8 cellular contexts compared by ENCODE assay signal in the genomic region with DNA sequence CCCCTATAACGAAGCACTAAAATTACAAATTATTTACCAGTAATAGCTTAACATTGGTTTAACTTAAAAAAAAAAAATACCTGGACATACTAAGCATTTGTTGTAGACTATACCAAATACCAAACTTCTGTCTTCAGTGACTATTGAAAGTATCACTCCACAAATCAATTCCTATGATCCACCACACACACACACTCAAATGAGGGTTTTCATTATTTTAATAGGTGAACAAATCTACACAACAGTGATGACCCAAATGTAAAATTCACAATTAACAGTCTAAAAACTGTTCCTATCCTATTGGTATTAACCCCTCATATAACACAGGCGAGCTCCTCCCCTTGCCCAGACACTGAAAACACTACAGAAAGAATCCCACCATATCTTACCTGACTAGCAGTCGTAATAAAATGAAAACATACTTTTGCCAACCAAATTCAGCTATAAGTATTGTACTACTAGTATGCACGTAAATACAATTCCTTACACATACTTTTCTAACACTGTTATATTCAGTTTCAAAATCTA. TPM values are rescaled to one million over a fixed set of nuclear protein-coding genes. Genes with fewer than 3 reads are reported as not detected.
DNase-seq lines count a peak whose midpoint lies in the region; ATAC-seq and TF ChIP-seq lines count a peak whose summit lies in the region.

No MANE protein-coding gene starts in this region.

- no peak for TF ChIP-seq RAD21 in SK-N-SH (IDR thresholded peaks at IDR 0.05; ENCODE audit: low read length)

- POLR2A ChIA-PET in SK-N-SH (lab: Yijun Ruan, JAX) = no interaction called here

- CTCF ChIA-PET in SK-N-SH (lab: Yijun Ruan, JAX) = interaction anchor here (0.9 kb wide), 1 partner anchor 19 kb away, joined by 3 read pairs; no protein-coding TSS in a partner anchor

- H3K9me3 ChIP-seq in SK-N-SH = peaks cover 10% of the 10 kb centered on the region; the same call in 1 of the 2 replicates

- DNase-seq in SK-N-SH (no peak), glutamatergic neuron (no peak), mesenteric fat pad (ENCODE audit: low spot score) (no peak), iPS-NIHi11 (ENCODE audit: low spot score) (no peak)
- no peak for DNase-seq in T-helper 2 cell treated with Interferon-gamma antibody and Interleukin-4, amounts not matched to agents 5 μg/mL and 100 μg/mL, for 36 hours (ENCODE audit: low spot score)

- peaks cover 8 to 12% of the 10 kb centered on the region in 2 experiments; a peak in 2 of 4 replicates for H3K4me1 ChIP-seq in SK-N-SH (ENCODE audit: control insufficient read depth in 1 of 2, insufficient read depth in 2 of 2, low read depth in 1 of 2, low read length in 1 of 2)

- peaks cover 22 to 35% of the 10 kb centered on the region in 2 experiments for H3K36me3 ChIP-seq in SK-N-SH (replicated peaks in 1 of 2; ENCODE audit: control insufficient read depth in 1 of 2, insufficient read depth in 2 of 2, low read length in 1 of 2)

- H3K9ac ChIP-seq in SK-N-SH = peak overlapping the region; percentile 99

- H2AFZ ChIP-seq in SK-N-SH (ENCODE audit: low read depth) = no peak overlapping the region

- peak overlapping the region; percentile 99 for H3K27ac Mint-ChIP-seq in T-helper 2 cell treated with Interferon-gamma antibody and Interleukin-4, amounts not matched to agents 5 μg/mL and 100 μg/mL, for 36 hours
- peak overlapping the region; percentile 83 for H3K27ac Mint-ChIP-seq in glutamatergic neuron (ENCODE audit: unreplicated experiment)
- peak overlapping the region; percentile 99 for H3K27ac Mint-ChIP-seq in stimulated activated memory B cell treated with anti-CD40 and anti-IgM and Interleukin-4, amounts not matched to agents 10 μg/mL and 1 μg/mL and 100 μg/mL, for 72 hours

- peak overlapping the region; percentile 95 to 100 for H3K27ac ChIP-seq in SK-N-SH (ENCODE audit: low read depth in 2 of 2, low read length in 1 of 2)

- peak overlapping the region; percentile 74 for H3K4me2 ChIP-seq in SK-N-SH

- H3F3A ChIP-seq in SK-N-SH (replicated peaks; ENCODE audit: insufficient read depth) = peaks cover 30% of the 10 kb centered on the region

- H3K36me3 Mint-ChIP-seq in T-helper 2 cell treated with Interferon-gamma antibody and Interleukin-4, amounts not matched to agents 5 μg/mL and 100 μg/mL, for 36 hours (ENCODE audit: low read depth) = peaks cover 43% of the 10 kb centered on the region
- H3K36me3 Mint-ChIP-seq in glutamatergic neuron (ENCODE audit: unreplicated experiment) = no peaks in the 10 kb centered on the region
- peaks cover 47% of the 10 kb centered on the region for H3K36me3 Mint-ChIP-seq in stimulated activated memory B cell treated with anti-CD40 and anti-IgM and Interleukin-4, amounts not matched to agents 10 μg/mL and 1 μg/mL and 100 μg/mL, for 72 hours

- WGBS in SK-N-SH (ENCODE audit: low lambda C conversion rate) = 40% methylated on average over 4 of the region's 4 CpGs

- no peaks in the 10 kb centered on the region for H3K9me3 Mint-ChIP-seq in T-helper 2 cell treated with Interferon-gamma antibody and Interleukin-4, amounts not matched to agents 5 μg/mL and 100 μg/mL, for 36 hours
- H3K9me3 Mint-ChIP-seq in glutamatergic neuron (ENCODE audit: unreplicated experiment) = peaks cover 16% of the 10 kb centered on the region
- H3K9me3 Mint-ChIP-seq in stimulated activated memory B cell treated with anti-CD40 and anti-IgM and Interleukin-4, amounts not matched to agents 10 μg/mL and 1 μg/mL and 100 μg/mL, for 72 hours = no peaks in the 10 kb centered on the region

- peaks cover 42% of the 10 kb centered on the region for H4K20me1 ChIP-seq in SK-N-SH (ENCODE audit: insufficient read depth)

- no peaks in the 10 kb centered on the region for H3K9me2 ChIP-seq in SK-N-SH

- peaks cover 67% of the 10 kb centered on the region for H3K79me2 ChIP-seq in SK-N-SH (ENCODE audit: insufficient read depth)

- H3K4me3 Mint-ChIP-seq in T-helper 2 cell treated with Interferon-gamma antibody and Interleukin-4, amounts not matched to agents 5 μg/mL and 100 μg/mL, for 36 hours = peak overlapping the region; percentile 99
- H3K4me3 Mint-ChIP-seq in glutamatergic neuron (ENCODE audit: unreplicated experiment) = peak overlapping the region; percentile 97
- H3K4me3 Mint-ChIP-seq in stimulated activated memory B cell treated with anti-CD40 and anti-IgM and Interleukin-4, amounts not matched to agents 10 μg/mL and 1 μg/mL and 100 μg/mL, for 72 hours = peak overlapping the region; percentile 93

- no peaks in the 10 kb centered on the region for H3K27me3 Mint-ChIP-seq in T-helper 2 cell treated with Interferon-gamma antibody and Interleukin-4, amounts not matched to agents 5 μg/mL and 100 μg/mL, for 36 hours (ENCODE audit: low read depth)
- H3K27me3 Mint-ChIP-seq in glutamatergic neuron (ENCODE audit: unreplicated experiment) = peaks cover 14% of the 10 kb centered on the region
- no peaks in the 10 kb centered on the region for H3K27me3 Mint-ChIP-seq in stimulated activated memory B cell treated with anti-CD40 and anti-IgM and Interleukin-4, amounts not matched to agents 10 μg/mL and 1 μg/mL and 100 μg/mL, for 72 hours

- peaks cover 47% of the 10 kb centered on the region for H3K4me1 Mint-ChIP-seq in T-helper 2 cell treated with Interferon-gamma antibody and Interleukin-4, amounts not matched to agents 5 μg/mL and 100 μg/mL, for 36 hours (ENCODE audit: low read depth)
- H3K4me1 Mint-ChIP-seq in glutamatergic neuron (ENCODE audit: low read depth, unreplicated experiment) = peaks cover 23% of the 10 kb centered on the region
- peaks cover 55% of the 10 kb centered on the region for H3K4me1 Mint-ChIP-seq in stimulated activated memory B cell treated with anti-CD40 and anti-IgM and Interleukin-4, amounts not matched to agents 10 μg/mL and 1 μg/mL and 100 μg/mL, for 72 hours

- TF ChIP-seq CTCF in SK-N-SH (IDR thresholded peaks at IDR 0.05) (no peak), glutamatergic neuron (IDR thresholded peaks at IDR 0.05; ENCODE audit: partially characterized antibody, unreplicated experiment) (no peak)

- no peaks in the 10 kb centered on the region for H3K27me3 ChIP-seq in SK-N-SH (ENCODE audit: insufficient read depth)

- ATAC-seq in SK-N-SH treated with all-trans-retinoic acid at 6 μM for 48 hours (no peak), HG02885 (IDR thresholded peaks at IDR 0.05; ENCODE audit: poor library complexity, unreplicated experiment) (no peak)
- no peak for ATAC-seq in stimulated activated memory B cell treated with anti-CD40 and anti-IgM and Interleukin-4, amounts not matched to agents 10 μg/mL and 1 μg/mL and 100 μg/mL, for 72 hours

- peak overlapping the region; percentile 65 to 91 for H3K4me3 ChIP-seq in SK-N-SH (ENCODE audit: low read depth in 2 of 2, low read length in 1 of 2)

- TF ChIP-seq EP300 in SK-N-SH (IDR thresholded peaks at IDR 0.05; ENCODE audit: borderline replicate concordance in 1 of 2, low read depth in 1 of 2, low read length in 1 of 2) = no peak

TF ChIP-seq in SK-N-SH, 30 proteins besides CTCF, POLR2A, EP300 and RAD21:
- TF ChIP-seq FOSL2 (IDR thresholded peaks at IDR 0.05; ENCODE audit: borderline replicate concordance, low read depth) = no peak
- TF ChIP-seq ELF1 (IDR thresholded peaks at IDR 0.05) = no peak
- TF ChIP-seq EZH2phosphoT487 (IDR thresholded peaks at IDR 0.05; ENCODE audit: borderline replicate concordance, low read depth) = no peak
- no peak for TF ChIP-seq GABPA (IDR thresholded peaks at IDR 0.05; ENCODE audit: low read depth)
- TF ChIP-seq FOXJ3 (CRISPR knock-in tag; IDR thresholded peaks at IDR 0.05) = no peak
- no peak for TF ChIP-seq TEAD4 (IDR thresholded peaks at IDR 0.05; ENCODE audit: borderline replicate concordance, insufficient read depth)
- TF ChIP-seq TCF12 (IDR thresholded peaks at IDR 0.05) = no peak
- no peak for TF ChIP-seq FOXM1 (IDR thresholded peaks at IDR 0.05; ENCODE audit: low read depth)
- no peak for TF ChIP-seq GATA2 (CRISPR knock-in tag; IDR thresholded peaks at IDR 0.05)
- TF ChIP-seq POLR2AphosphoS5 (IDR thresholded peaks at IDR 0.05; ENCODE audit: low read depth, low read length) = no peak
- TF ChIP-seq, protein P1, sequence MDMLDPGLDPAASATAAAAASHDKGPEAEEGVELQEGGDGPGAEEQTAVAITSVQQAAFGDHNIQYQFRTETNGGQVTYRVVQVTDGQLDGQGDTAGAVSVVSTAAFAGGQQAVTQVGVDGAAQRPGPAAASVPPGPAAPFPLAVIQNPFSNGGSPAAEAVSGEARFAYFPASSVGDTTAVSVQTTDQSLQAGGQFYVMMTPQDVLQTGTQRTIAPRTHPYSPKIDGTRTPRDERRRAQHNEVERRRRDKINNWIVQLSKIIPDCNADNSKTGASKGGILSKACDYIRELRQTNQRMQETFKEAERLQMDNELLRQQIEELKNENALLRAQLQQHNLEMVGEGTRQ (IDR thresholded peaks at IDR 0.05; ENCODE audit: borderline replicate concordance, low read depth, low read length) = no peak
TF ChIP-seq in SK-N-SH: peak in this region for 0.

TF ChIP-seq in SK-N-SH treated with all-trans-retinoic acid at 6 μM for 48 hours, 23 proteins besides CTCF, POLR2A, EP300 and RAD21:
- no peak for TF ChIP-seq ZNF70 (CRISPR knock-in tag; IDR thresholded peaks at IDR 0.05)

RNA-seq across cellular contexts. Expression of a gene that starts 2.5 kb away (rescaled TPM):
- 23.1 and 28.9 TPM in 2 replicates for polyA plus RNA-seq in SK-N-SH (2012; rRNA removed)
- polyA plus RNA-seq in SK-N-SH (2012; cell fraction: cytosol; rRNA removed) = 25.0 and 30.2 TPM in 2 replicates
- 12.7 and 27.2 TPM in 2 replicates for polyA plus RNA-seq in SK-N-SH (2012; cell fraction: nucleus; rRNA removed)
- total RNA-seq in glutamatergic neuron (ENCODE audit: unreplicated experiment) = 79.9 TPM
- total RNA-seq in mesenteric fat pad = 72.3 TPM
